ENCODE assay signal across 23 cellular contexts in the genomic region with DNA sequence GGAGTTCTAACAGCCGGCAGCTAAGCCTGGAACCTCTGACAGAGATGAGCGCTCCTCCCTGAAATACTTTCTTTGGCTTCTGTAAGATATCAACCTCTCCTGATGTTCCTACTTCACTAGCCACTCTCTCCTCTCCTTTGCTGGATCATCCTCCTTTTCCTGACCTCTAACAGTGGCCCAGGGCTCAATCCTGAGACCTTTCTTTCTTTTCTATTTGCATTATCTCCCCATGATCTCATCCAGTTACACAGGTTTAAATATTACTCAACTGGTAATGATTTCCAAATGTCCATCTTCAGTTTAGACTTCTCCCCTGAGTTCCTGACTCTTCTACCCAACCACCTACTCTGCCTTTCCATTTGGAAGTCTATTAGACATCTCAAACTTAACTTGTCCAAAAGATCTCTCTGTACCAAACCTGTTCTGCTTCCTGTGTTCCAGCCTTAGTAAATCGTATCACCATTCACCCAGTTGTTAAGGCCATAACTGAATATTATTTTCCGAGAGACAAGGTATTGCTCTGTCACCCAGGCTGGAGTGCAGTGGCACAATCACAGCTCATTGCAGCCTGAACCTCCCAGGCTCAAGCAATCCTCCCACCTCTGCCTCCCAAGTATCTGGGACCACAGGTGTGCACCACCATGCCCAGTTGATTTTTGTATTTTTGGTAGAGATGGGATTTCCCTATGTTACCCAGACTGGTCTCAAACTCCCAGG. TPM values are rescaled to one million over a fixed set of nuclear protein-coding genes. Genes with fewer than 3 reads are reported as not detected.
A peak's percentile ranks its signal among the peaks of the same experiment; 100 is the strongest.
DNase-seq lines count a peak whose midpoint lies in the region; ATAC-seq lines count a peak whose summit lies in the region.
"Had no signal": no experiment of that assay in that cellular context is flagged by ENCODE, and none has a peak within 500 bp of the region (broad histone marks: within the 10 kb centered on the region; RNA-seq: fewer than 3 reads in every experiment).

No MANE protein-coding gene starts in this region.

- H3K27me3 ChIP-seq in GM23248 (replicated peaks; ENCODE audit: insufficient read depth) = no peaks in the 10 kb centered on the region
- H3K27me3 ChIP-seq: BE2C, cardiac muscle cell, MG63, transverse colon had no signal

- H3K9ac ChIP-seq in GM23248 = no peak overlapping the region

- peaks cover 53% of the 10 kb centered on the region for H3K36me3 Mint-ChIP-seq in stimulated activated memory B cell treated with anti-CD40 and anti-IgM and Interleukin-4, amounts not matched to agents 10 μg/mL and 1 μg/mL and 100 μg/mL, for 72 hours
- peaks cover 52% of the 10 kb centered on the region for H3K36me3 Mint-ChIP-seq in T-cell

- peak overlapping the region; percentile 0 for H3K27ac Mint-ChIP-seq in stimulated activated memory B cell treated with anti-CD40 and anti-IgM and Interleukin-4, amounts not matched to agents 10 μg/mL and 1 μg/mL and 100 μg/mL, for 72 hours
- H3K27ac Mint-ChIP-seq in T-cell = no peak overlapping the region
- H3K27ac Mint-ChIP-seq: activated CD4-positive, alpha-beta memory T cell treated with anti-CD3 and anti-CD28 coated beads for 36 hours had no signal

- H3K27me3 Mint-ChIP-seq in stimulated activated memory B cell treated with anti-CD40 and anti-IgM and Interleukin-4, amounts not matched to agents 10 μg/mL and 1 μg/mL and 100 μg/mL, for 72 hours = no peaks in the 10 kb centered on the region
- no peaks in the 10 kb centered on the region for H3K27me3 Mint-ChIP-seq in T-cell
- H3K27me3 Mint-ChIP-seq: activated CD4-positive, alpha-beta memory T cell treated with anti-CD3 and anti-CD28 coated beads for 36 hours had no signal

- no peak overlapping the region for H2AFZ ChIP-seq in GM23248

- H3K27ac ChIP-seq in GM23248 = no peak overlapping the region
- H3K27ac ChIP-seq: cardiac muscle cell, lower lobe of right lung, transverse colon, VCaP had no signal

- H3K4me1 ChIP-seq in GM23248 (ENCODE audit: insufficient read depth) = peaks cover 11% of the 10 kb centered on the region
- H3K4me1 ChIP-seq: BE2C, transverse colon had no signal

- H4K20me1 ChIP-seq in GM23248 (ENCODE audit: insufficient read depth) = no peaks in the 10 kb centered on the region; the same call in 1 of the 2 replicates

- CTCF ChIA-PET in T-cell (lab: Charles Lee) = no interaction called here

- peak; percentile 18 for DNase-seq in GM23248
- DNase-seq in amniotic epithelial cell (ENCODE audit: low read depth) = peak; percentile 22
- peak; percentile 60 for DNase-seq in kidney tubule cell (ENCODE audit: low spot score)
- no peak for DNase-seq in NCI-H524 treated with DMSO at 0.1 percent for 48 hours (lab: John Stamatoyannopoulos, UW)
- no peak for DNase-seq in stimulated activated CD4-positive, alpha-beta T cell treated with anti-CD3 and anti-CD28 coated beads, Interleukin-2, amount 100 ng/mL, for 48 hours
- DNase-seq in T-cell = no peak
- DNase-seq: activated CD4-positive, alpha-beta memory T cell treated with anti-CD3 and anti-CD28 coated beads for 36 hours; activated T-cell treated with anti-CD3 and anti-CD28 coated beads for 4 hours; BE2C; dermis blood vessel endothelial cell; lower lobe of right lung; MG63; NCI-H1436; NCI-H510A; small intestine; stimulated activated CD4-positive, alpha-beta T cell treated with anti-CD3 and anti-CD28 coated beads, Interleukin-2, amount 100 ng/mL, for 24 hours; stimulated activated naive CD4-positive, alpha-beta T cell treated with Interleukin-2 at 50 U/mL for 16 hours; transverse colon had no signal

- no peak overlapping the region for H3K4me2 ChIP-seq in GM23248 (ENCODE audit: unreplicated experiment)

- H3K4me1 Mint-ChIP-seq in stimulated activated memory B cell treated with anti-CD40 and anti-IgM and Interleukin-4, amounts not matched to agents 10 μg/mL and 1 μg/mL and 100 μg/mL, for 72 hours = peaks cover 7% of the 10 kb centered on the region
- peaks cover 0 to 6% (median 5%) of the 10 kb centered on the region in 3 donors for H3K4me1 Mint-ChIP-seq in T-cell

- POLR2A ChIA-PET in T-cell (lab: Charles Lee) = no interaction called here

- no peaks in the 10 kb centered on the region for H3K9me2 ChIP-seq in GM23248 (ENCODE audit: insufficient read depth)

- H3F3A ChIP-seq in GM23248 (ENCODE audit: insufficient read depth) = peaks cover 13% of the 10 kb centered on the region

- in situ Hi-C loops in GM23248 (cut with MboI) = no loop called here

- 85% methylated on average over 4 of the region's 4 CpGs for WGBS in GM23248 (ENCODE audit: low coverage in 1 of 2, low lambda C conversion rate in 2 of 2, missing lambda C conversion rate in 2 of 2), 2 experiments

- no peak overlapping the region for H3K4me3 ChIP-seq in GM23248
- H3K4me3 ChIP-seq: cardiac muscle cell, lower lobe of right lung, MG63, transverse colon had no signal

- H3K36me3 ChIP-seq in GM23248 (ENCODE audit: low read depth) = no peaks in the 10 kb centered on the region; the same call in 1 of the 2 replicates

- no peaks in the 10 kb centered on the region for H3K9me3 Mint-ChIP-seq in stimulated activated memory B cell treated with anti-CD40 and anti-IgM and Interleukin-4, amounts not matched to agents 10 μg/mL and 1 μg/mL and 100 μg/mL, for 72 hours
- H3K9me3 Mint-ChIP-seq in T-cell = no peaks in the 10 kb centered on the region
- H3K9me3 Mint-ChIP-seq: activated CD4-positive, alpha-beta memory T cell treated with anti-CD3 and anti-CD28 coated beads for 36 hours had no signal

- peaks cover 33% of the 10 kb centered on the region for H3K79me2 ChIP-seq in GM23248 (ENCODE audit: insufficient read depth)

- no peak overlapping the region for H3K4me3 Mint-ChIP-seq in stimulated activated memory B cell treated with anti-CD40 and anti-IgM and Interleukin-4, amounts not matched to agents 10 μg/mL and 1 μg/mL and 100 μg/mL, for 72 hours
- no peak overlapping the region for H3K4me3 Mint-ChIP-seq in T-cell
- H3K4me3 Mint-ChIP-seq: activated CD4-positive, alpha-beta memory T cell treated with anti-CD3 and anti-CD28 coated beads for 36 hours had no signal

- ATAC-seq in stimulated activated memory B cell treated with anti-CD40 and anti-IgM and Interleukin-4, amounts not matched to agents 10 μg/mL and 1 μg/mL and 100 μg/mL, for 72 hours = no peak
- ATAC-seq in HG02981 (IDR thresholded peaks at IDR 0.05; ENCODE audit: unreplicated experiment) (no peak), T-cell (replicated peaks in 1 of 4) (no peak)
- ATAC-seq: lower lobe of right lung, Panc1 had no signal

- no peaks in the 10 kb centered on the region for H3K9me3 ChIP-seq in GM23248 (ENCODE audit: low read depth)
- H3K9me3 ChIP-seq: BE2C, lower lobe of right lung, MG63, transverse colon had no signal

RNA-seq across cellular contexts. Expression of a gene that starts 41.1 kb away (rescaled TPM):
- 35.3 and 46.3 TPM in 2 replicates for total RNA-seq in GM23248 (2014; rRNA removed; shearing (Covaris generic))
- 35.3 and 39.5 TPM in 2 replicates for polyA plus RNA-seq in GM23248 (2016; fragmentation: Nextera tagmentation; extraction: Ambion mirVana)
- 10 to 100 TPM; 45.7 to 77.4 (median 54.5) TPM for total RNA-seq in T-cell

Comparison
In these comparisons a context has a peak if more than half of its experiments do, and no peak if none do; other contexts are left out.
1. DNase-seq: peak in GM23248 (single experiment), amniotic epithelial cell (single experiment) and kidney tubule cell (single experiment); none in NCI-H524 treated with DMSO at 0.1 percent for 48 hours (single experiment), stimulated activated CD4-positive, alpha-beta T cell treated with anti-CD3 and anti-CD28 coated beads, Interleukin-2, amount 100 ng/mL, for 48 hours (0 of 2) and T-cell (0 of 34).